In genomic region chr10:49688920-49689319, GRCh38 we compare ENCODE assay signal across 28 cellular contexts. TPM values are rescaled to one million over a fixed set of nuclear protein-coding genes. Genes with fewer than 3 reads are reported as not detected.
A peak's percentile ranks its signal among the peaks of the same experiment; 100 is the strongest.
DNase-seq lines count a peak whose midpoint lies in the region; ATAC-seq, FAIRE-seq and TF ChIP-seq lines count a peak whose summit lies in the region.
"Had no signal": no experiment of that assay in that cellular context is flagged by ENCODE, and none has a peak within 500 bp of the region (broad histone marks: within the 10 kb centered on the region; RNA-seq: fewer than 3 reads in every experiment).

No MANE protein-coding gene starts in this region.

- dilution Hi-C loops in keratinocyte (cut with MboI; ENCODE audit: extremely low pct_ligation_motif_present, low sequenced_read_pairs) = no loop called here

- WGBS in right cardiac atrium = 11% methylated on average over 7 of the region's 7 CpGs

- H4K20me1 ChIP-seq in keratinocyte (ENCODE audit: control insufficient read depth, extremely low read depth, insufficient read depth, low read length) = no peaks in the 10 kb centered on the region

- H3K27me3 ChIP-seq in right atrium auricular region (no peaks in the 10 kb centered on the region), right cardiac atrium (ENCODE audit: control insufficient read depth, insufficient read depth) (no peaks in the 10 kb centered on the region), foreskin keratinocyte (peaks cover 68% of the 10 kb centered on the region), keratinocyte (ENCODE audit: control insufficient read depth, extremely low read depth, insufficient read depth, low read length) (peaks cover 43% of the 10 kb centered on the region)

- H3K36me3 Mint-ChIP-seq in T-helper 2 cell treated with Interferon-gamma antibody and Interleukin-4, amounts not matched to agents 5 μg/mL and 100 μg/mL, for 36 hours (ENCODE audit: low read depth) = no peaks in the 10 kb centered on the region
- H3K36me3 Mint-ChIP-seq in mesothelial cell of epicardium = no peaks in the 10 kb centered on the region
- H3K36me3 Mint-ChIP-seq: CD8-positive, alpha-beta memory T cell; IgD-negative memory B cell had no signal

- no peak overlapping the region for H3K9ac ChIP-seq in keratinocyte (ENCODE audit: control insufficient read depth, extremely low read depth, insufficient read depth, low read length)
- H3K9ac ChIP-seq: GM23248 had no signal

- no peaks in the 10 kb centered on the region for H3K9me3 Mint-ChIP-seq in T-helper 2 cell treated with Interferon-gamma antibody and Interleukin-4, amounts not matched to agents 5 μg/mL and 100 μg/mL, for 36 hours
- peaks cover 8% of the 10 kb centered on the region for H3K9me3 Mint-ChIP-seq in mesothelial cell of epicardium

- H3K79me2 ChIP-seq in keratinocyte (ENCODE audit: control insufficient read depth, insufficient read depth, low read length) = no peaks in the 10 kb centered on the region

- H2AFZ ChIP-seq in keratinocyte (ENCODE audit: control insufficient read depth, low read length) = no peak overlapping the region
- H2AFZ ChIP-seq: GM23248 had no signal

- no peak overlapping the region for H3K27ac Mint-ChIP-seq in T-helper 2 cell treated with Interferon-gamma antibody and Interleukin-4, amounts not matched to agents 5 μg/mL and 100 μg/mL, for 36 hours
- no peak overlapping the region for H3K27ac Mint-ChIP-seq in mesothelial cell of epicardium
- H3K27ac Mint-ChIP-seq: IgD-negative memory B cell had no signal

- H3K36me3 ChIP-seq in right atrium auricular region = no peaks in the 10 kb centered on the region
- no peaks in the 10 kb centered on the region for H3K36me3 ChIP-seq in keratinocyte (ENCODE audit: control insufficient read depth in 2 of 2, extremely low read depth in 1 of 2, insufficient read depth in 2 of 2, low read length in 2 of 2)

- no peaks in the 10 kb centered on the region for H3K4me1 Mint-ChIP-seq in T-helper 2 cell treated with Interferon-gamma antibody and Interleukin-4, amounts not matched to agents 5 μg/mL and 100 μg/mL, for 36 hours (ENCODE audit: low read depth)
- peaks cover 9% of the 10 kb centered on the region for H3K4me1 Mint-ChIP-seq in mesothelial cell of epicardium
- H3K4me1 Mint-ChIP-seq: CD8-positive, alpha-beta memory T cell; IgD-negative memory B cell had no signal

- H3K27ac ChIP-seq in right atrium auricular region (no peak overlapping the region), right cardiac atrium (ENCODE audit: low read length) (no peak overlapping the region), foreskin keratinocyte (no peak overlapping the region), keratinocyte (ENCODE audit: control insufficient read depth, insufficient read depth, low read length) (no peak overlapping the region)
- H3K27ac ChIP-seq: GM23248 had no signal

- TF ChIP-seq CTCF in right atrium auricular region (IDR thresholded peaks at IDR 0.05) (no peak), foreskin keratinocyte (conservative IDR thresholded peaks at IDR 0.05) (no peak), keratinocyte (optimal IDR thresholded peaks at IDR 0.05 in 1 of 3, IDR thresholded peaks at IDR 0.05 in 1 of 3, conservative IDR thresholded peaks at IDR 0.05 in 1 of 3; ENCODE audit: extremely low read depth in 1 of 3, insufficient read depth in 2 of 3, low read length in 3 of 3) (no peak), mesothelial cell of epicardium (IDR thresholded peaks at IDR 0.05; ENCODE audit: unreplicated experiment) (no peak)

- no peak overlapping the region for H3K4me3 Mint-ChIP-seq in T-helper 2 cell treated with Interferon-gamma antibody and Interleukin-4, amounts not matched to agents 5 μg/mL and 100 μg/mL, for 36 hours
- H3K4me3 Mint-ChIP-seq in mesothelial cell of epicardium = no peak overlapping the region
- H3K4me3 Mint-ChIP-seq: CD8-positive, alpha-beta memory T cell; IgD-negative memory B cell had no signal

- DNase-seq in right atrium auricular region (ENCODE audit: low spot score) (peak; percentile 21), right cardiac atrium (no peak), foreskin keratinocyte (peak in 1 of 2 donors; percentile 24), keratinocyte (ENCODE audit: low read depth, low spot score) (no peak), mesothelial cell of epicardium (ENCODE audit: low spot score in 2 of 2, unreplicated experiment in 2 of 2) (no peak), inferior parietal cortex (ENCODE audit: extremely low spot score) (no peak)
- DNase-seq in T-helper 2 cell treated with Interferon-gamma antibody and Interleukin-4, amounts not matched to agents 5 μg/mL and 100 μg/mL, for 36 hours (ENCODE audit: low spot score) = no peak
- DNase-seq: 8988T; AML-193; Calu3; CD8-positive, alpha-beta memory T cell; GDM1; GM23248; MV-4-11; NCI-H1694; NCI-H2081; NCI-H2171; NCI-H526 had no signal

- H3K9me3 ChIP-seq in right atrium auricular region = peaks cover 0 to 5% of the 10 kb centered on the region in 2 donors
- H3K9me3 ChIP-seq in right cardiac atrium (ENCODE audit: control insufficient read depth, low read length) = peaks cover 2% of the 10 kb centered on the region
- H3K9me3 ChIP-seq in keratinocyte (ENCODE audit: control insufficient read depth, low read depth, low read length) = no peaks in the 10 kb centered on the region

- peak overlapping the region; percentile 12 for H3K4me2 ChIP-seq in keratinocyte (ENCODE audit: control insufficient read depth, extremely low read depth, insufficient read depth, low read depth, low read length)

- ATAC-seq in right cardiac atrium (no peak), foreskin keratinocyte (peak; percentile 57)
- ATAC-seq: HCT116, Right ventricle myocardium inferior had no signal

- H3K4me1 ChIP-seq in right atrium auricular region (no peaks in the 10 kb centered on the region), right cardiac atrium (ENCODE audit: control insufficient read depth, insufficient read depth, low read length) (no peaks in the 10 kb centered on the region), foreskin keratinocyte (no peaks in the 10 kb centered on the region), keratinocyte (ENCODE audit: control insufficient read depth, extremely low read depth, insufficient read depth, low read length) (peaks cover 7% of the 10 kb centered on the region)

- intact Hi-C loops in right cardiac atrium (cut with DNase I) = no loop called here

- no peak for FAIRE-seq in keratinocyte (lab: Jason Lieb, UNC)
- FAIRE-seq: GM18507, HTR-8/SVneo, RCC 7860 had no signal

- H3K27me3 Mint-ChIP-seq in T-helper 2 cell treated with Interferon-gamma antibody and Interleukin-4, amounts not matched to agents 5 μg/mL and 100 μg/mL, for 36 hours (ENCODE audit: low read depth) = peaks cover 49% of the 10 kb centered on the region
- peaks cover 86% of the 10 kb centered on the region for H3K27me3 Mint-ChIP-seq in mesothelial cell of epicardium (ENCODE audit: low read depth)

- H3K4me3 ChIP-seq in right atrium auricular region = no peak overlapping the region
- no peak overlapping the region for H3K4me3 ChIP-seq in right cardiac atrium (ENCODE audit: low read length)
- no peak overlapping the region for H3K4me3 ChIP-seq in keratinocyte (ENCODE audit: control insufficient read depth in 2 of 3, extremely low read depth in 1 of 3, insufficient read depth in 2 of 3, low read depth in 1 of 3, low read length in 3 of 3)
- H3K4me3 ChIP-seq: GM23248 had no signal

- H3K9me1 ChIP-seq in keratinocyte (ENCODE audit: control insufficient read depth, extremely low read depth, insufficient read depth, low read length) = no peaks in the 10 kb centered on the region

RNA-seq across cellular contexts. Expression of gene C10orf53, which starts 9.5 kb away (rescaled TPM):
- total RNA-seq in right atrium auricular region (not detected), right cardiac atrium (not detected), foreskin keratinocyte (not detected in 2 replicates), mesothelial cell of epicardium (not detected in 3 replicates)
- polyA plus RNA-seq in right cardiac atrium (not detected), foreskin keratinocyte (not detected in 2 replicates), keratinocyte (not detected in 3 replicates)
- not detected for polyA plus RNA-seq in keratinocyte (2011; ENCODE audit: low read depth)
- not detected in 2 replicates for polyA plus RNA-seq in keratinocyte (2011; cell fraction: cytosol; rRNA removed)
- polyA plus RNA-seq in keratinocyte (2011; cell fraction: nucleus; rRNA removed) = not detected in 2 replicates
- not detected in 2 replicates for polyA plus RNA-seq in keratinocyte (2012; ENCODE audit: low replicate concordance)
- not detected in 3 replicates for polyA minus RNA-seq in keratinocyte
- not detected for polyA minus RNA-seq in keratinocyte (2011; cell fraction: cytosol; rRNA and poly(A)+ RNA removed)
- polyA minus RNA-seq in keratinocyte (2011; cell fraction: nucleus; rRNA and poly(A)+ RNA removed) = not detected in 2 replicates
- total RNA-seq: Calu3; CD8-positive, alpha-beta memory T cell; Daoy; GM23248; OCI-LY7; Right ventricle myocardium inferior; SK-MEL-5 had no signal
- polyA plus RNA-seq: AG04450; CD8-positive, alpha-beta memory T cell; GM23248; IgD-negative memory B cell had no signal
